In the genomic region with DNA sequence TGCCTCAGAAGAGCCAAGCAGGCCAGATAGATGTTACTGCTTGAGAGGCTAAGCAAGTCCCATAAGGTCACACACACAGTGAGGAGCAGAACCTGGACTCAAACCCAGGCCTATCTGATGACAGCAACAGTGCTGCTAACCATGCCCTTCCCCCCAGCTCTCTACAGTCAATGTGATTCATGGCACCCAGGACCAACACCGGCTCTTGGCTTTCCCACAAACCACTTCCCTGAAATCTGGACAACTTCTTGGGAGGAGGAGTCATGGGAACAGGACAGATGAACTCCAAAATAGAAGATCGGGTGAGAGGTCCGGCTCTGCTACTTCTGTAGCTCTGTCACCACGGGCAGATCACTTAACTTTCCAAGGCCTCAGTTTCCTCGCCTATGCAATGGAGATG, we compare ENCODE assay signal across 9 cellular contexts.
DNase-seq lines count a peak whose midpoint lies in the region; ATAC-seq and TF ChIP-seq lines count a peak whose summit lies in the region.
"Had no signal": no experiment of that assay in that cellular context is flagged by ENCODE, and none has a peak within 500 bp of the region (broad histone marks: within the 10 kb centered on the region; RNA-seq: fewer than 3 reads in every experiment).

No MANE protein-coding gene starts in this region.

- no peaks in the 10 kb centered on the region for H3K36me3 ChIP-seq in OCI-LY3 (replicated peaks; ENCODE audit: low read depth, low read length)

- no peaks in the 10 kb centered on the region for H3K27me3 ChIP-seq in OCI-LY3 (ENCODE audit: low read depth, low read length)

- peak overlapping the region; percentile 87 for H3K9ac ChIP-seq in OCI-LY3 (ENCODE audit: low read length)

- H3K27ac ChIP-seq in OCI-LY3 (ENCODE audit: low read length), result no peak overlapping the region; the same call in 1 of the 2 replicates

- TF ChIP-seq CTCF in OCI-LY3 (IDR thresholded peaks at IDR 0.05; ENCODE audit: low read depth, low read length), result no peak

- no peaks in the 10 kb centered on the region for H3K9me3 ChIP-seq in OCI-LY3 (ENCODE audit: insufficient read depth, low read length)

- H3K4me3 ChIP-seq in OCI-LY3 (ENCODE audit: low read length), result peak overlapping the region; percentile 88
- H3K4me3 ChIP-seq in skeletal muscle cell (ENCODE audit: low read depth, low read length), result no peak overlapping the region

- no peaks in the 10 kb centered on the region for H4K20me1 ChIP-seq in OCI-LY3 (ENCODE audit: insufficient read depth, low read length)

- peaks cover 44% of the 10 kb centered on the region for H3K79me2 ChIP-seq in OCI-LY3 (ENCODE audit: low read length)

- no peak overlapping the region for H2AFZ ChIP-seq in OCI-LY3 (ENCODE audit: low read depth, low read length)

- DNase-seq in EL (peak; percentile 36), fibroblast of peridontal ligament (ENCODE audit: extremely low read depth) (peak; percentile 39), skeletal muscle cell (ENCODE audit: low read depth) (peak; percentile 59), RKO (ENCODE audit: low spot score) (no peak), dedifferentiated amniotic fluid mesenchymal stem cell (ENCODE audit: extremely low spot score) (no peak)
- DNase-seq: DMS53, naive B cell had no signal

- no peak for ATAC-seq in HG03280 (IDR thresholded peaks at IDR 0.05; ENCODE audit: unreplicated experiment)

- H3K4me2 ChIP-seq in OCI-LY3 (ENCODE audit: low read length), result peak overlapping the region; percentile 84

- peaks cover 44% of the 10 kb centered on the region for H3K4me1 ChIP-seq in OCI-LY3 (ENCODE audit: low read length)

Comparison
In these comparisons a context has a peak if more than half of its experiments do, and no peak if none do; other contexts are left out.
1. DNase-seq: peak in EL (single experiment), fibroblast of peridontal ligament (single experiment) and skeletal muscle cell (single experiment); none in RKO (single experiment) and dedifferentiated amniotic fluid mesenchymal stem cell (single experiment).